12 cellular contexts compared by ENCODE assay signal in genomic region chr15:38688761-38689160, GRCh38.
DNase-seq lines count a peak whose midpoint lies in the region; ATAC-seq, FAIRE-seq and TF ChIP-seq lines count a peak whose summit lies in the region.
"Had no signal": no experiment of that assay in that cellular context is flagged by ENCODE, and none has a peak within 500 bp of the region (broad histone marks: within the 10 kb centered on the region; RNA-seq: fewer than 3 reads in every experiment).

No MANE protein-coding gene starts in this region.

- peak; percentile 66 for DNase-seq in activated CD8-positive, alpha-beta memory T cell treated with anti-CD3 and anti-CD28 coated beads for 24 hours
- no peak for DNase-seq in activated CD8-positive, alpha-beta memory T cell treated with anti-CD3 and anti-CD28 coated beads, Interleukin-2, amount 50 U/mL, for 48 hours
- DNase-seq in activated CD4-positive, alpha-beta memory T cell treated with anti-CD3 and anti-CD28 coated beads for 36 hours = peak; percentile 92
- DNase-seq in bronchial epithelial cell (ENCODE audit: low read depth) (peak; percentile 49), SW480 (ENCODE audit: low spot score) (no peak), esophagus muscularis mucosa (ENCODE audit: extremely low spot score) (no peak)
- peak; percentile 71 for DNase-seq in stimulated activated naive CD4-positive, alpha-beta T cell treated with Interleukin-2 at 50 U/mL for 16 hours (lab: John Stamatoyannopoulos, UW)
- DNase-seq: body of pancreas, NCI-H2171 treated with DMSO at 0.1 percent for 48 hours had no signal

- WGBS in esophagus muscularis mucosa = 93% methylated on average over 1 of the region's 1 CpG

- no peaks in the 10 kb centered on the region for H3K27me3 Mint-ChIP-seq in activated CD4-positive, alpha-beta memory T cell treated with anti-CD3 and anti-CD28 coated beads for 36 hours

- H3K4me1 ChIP-seq in esophagus muscularis mucosa = no peaks in the 10 kb centered on the region
- H3K4me1 ChIP-seq: A549, body of pancreas had no signal

- TF ChIP-seq POLR2A in esophagus muscularis mucosa (IDR thresholded peaks at IDR 0.05; ENCODE audit: low read depth) = no peak

- no peaks in the 10 kb centered on the region for H3K36me3 Mint-ChIP-seq in activated CD4-positive, alpha-beta memory T cell treated with anti-CD3 and anti-CD28 coated beads for 36 hours

- FAIRE-seq in bronchial epithelial cell (lab: Jason Lieb, UNC) = no peak
- FAIRE-seq: A549 had no signal

- H3K4me1 Mint-ChIP-seq in activated CD4-positive, alpha-beta memory T cell treated with anti-CD3 and anti-CD28 coated beads for 36 hours (ENCODE audit: low read depth) = peaks cover 88% of the 10 kb centered on the region

- H3K27ac Mint-ChIP-seq in activated CD4-positive, alpha-beta memory T cell treated with anti-CD3 and anti-CD28 coated beads for 36 hours = peak overlapping the region; percentile 92
- H3K27ac Mint-ChIP-seq: progenitor cell of endocrine pancreas had no signal

- H3K27me3 ChIP-seq in bronchial epithelial cell (ENCODE audit: control insufficient read depth, insufficient read depth, low read length) (no peaks in the 10 kb centered on the region), esophagus muscularis mucosa (no peaks in the 10 kb centered on the region)
- H3K27me3 ChIP-seq: body of pancreas had no signal

- H3K4me3 ChIP-seq in bronchial epithelial cell (ENCODE audit: low read depth, low read length) (no peak overlapping the region), esophagus muscularis mucosa (no peak overlapping the region)
- H3K4me3 ChIP-seq: A549, body of pancreas had no signal

- no peak for TF ChIP-seq EP300 in esophagus muscularis mucosa (IDR thresholded peaks at IDR 0.05)

- POLR2A ChIA-PET in activated CD4-positive, alpha-beta memory T cell treated with anti-CD3 and anti-CD28 coated beads for 36 hours (lab: Charles Lee) = interaction anchor here (0.8 to 10.9 kb wide), 12 partner anchors 8 to 235 kb away, joined by 3 to 307 read pairs (median 7); partner anchors contain the start of genes FAM98B and RASGRP1

- H3K9me3 ChIP-seq in esophagus muscularis mucosa = no peaks in the 10 kb centered on the region
- H3K9me3 ChIP-seq: A549, body of pancreas had no signal

- no peaks in the 10 kb centered on the region for H3K9me3 Mint-ChIP-seq in activated CD4-positive, alpha-beta memory T cell treated with anti-CD3 and anti-CD28 coated beads for 36 hours

- peak overlapping the region; percentile 45 for H3K4me3 Mint-ChIP-seq in activated CD4-positive, alpha-beta memory T cell treated with anti-CD3 and anti-CD28 coated beads for 36 hours

- no peak overlapping the region for H3K27ac ChIP-seq in esophagus muscularis mucosa (replicated peaks in 1 of 4)
- H3K27ac ChIP-seq: A549, body of pancreas had no signal

- ATAC-seq in GM21737 (IDR thresholded peaks at IDR 0.05; ENCODE audit: unreplicated experiment) = no peak
- ATAC-seq: A549, body of pancreas had no signal

- CTCF ChIA-PET in activated CD4-positive, alpha-beta memory T cell treated with anti-CD3 and anti-CD28 coated beads for 36 hours (lab: Charles Lee) = interaction anchor here (0.7 to 19.7 kb wide), 17 partner anchors 10 to 248 kb away, joined by 3 to 551 read pairs (median 20); partner anchors contain the start of gene RASGRP1

- H3K36me3 ChIP-seq in bronchial epithelial cell (ENCODE audit: control insufficient read depth, insufficient read depth, low read length) (no peaks in the 10 kb centered on the region), esophagus muscularis mucosa (no peaks in the 10 kb centered on the region)

- intact Hi-C loops in activated CD4-positive, alpha-beta memory T cell treated with anti-CD3 and anti-CD28 coated beads for 36 hours (cut with micrococcal nuclease) = loop anchor here (1.0 to 2.0 kb wide), 6 partner anchors 8 to 436 kb away; partner anchors contain the start of gene SPRED1
- intact Hi-C loops in esophagus muscularis mucosa (cut with DNase I) = no loop called here

- no peak for TF ChIP-seq CTCF in bronchial epithelial cell (IDR thresholded peaks at IDR 0.05; ENCODE audit: insufficient read depth, low read length, severe bottlenecking)
- TF ChIP-seq CTCF in esophagus muscularis mucosa (IDR thresholded peaks at IDR 0.05) = no peak

Comparison
In these comparisons a context has a peak if more than half of its experiments do, and no peak if none do; other contexts are left out.
1. DNase-seq: peak in activated CD8-positive, alpha-beta memory T cell treated with anti-CD3 and anti-CD28 coated beads for 24 hours (single experiment), activated CD4-positive, alpha-beta memory T cell treated with anti-CD3 and anti-CD28 coated beads for 36 hours (single experiment), bronchial epithelial cell (single experiment) and stimulated activated naive CD4-positive, alpha-beta T cell treated with Interleukin-2 at 50 U/mL for 16 hours (single experiment); none in activated CD8-positive, alpha-beta memory T cell treated with anti-CD3 and anti-CD28 coated beads, Interleukin-2, amount 50 U/mL, for 48 hours (single experiment), SW480 (single experiment) and esophagus muscularis mucosa (single experiment).